1 cellular context compared by ENCODE assay signal in genomic region chr5:150503977-150504620, GRCh38.
TF ChIP-seq lines count a peak whose summit lies in the region.

No MANE protein-coding gene starts in this region.

TF ChIP-seq in SK-N-SH treated with all-trans-retinoic acid at 6 μM for 48 hours, 23 proteins besides CTCF, POLR2A, EP300 and RAD21 (continued from another document):
- TF ChIP-seq TSHZ2 (CRISPR knock-in tag; IDR thresholded peaks at IDR 0.05) (no peak; the same call in 1 of the 2 replicates), ARNTL (CRISPR knock-in tag; IDR thresholded peaks at IDR 0.05; ENCODE audit: borderline replicate concordance, low read depth) (no peak), TCF4 (CRISPR knock-in tag; IDR thresholded peaks at IDR 0.05; ENCODE audit: borderline replicate concordance) (peak; percentile 64; the same call in 1 of the 2 replicates), ZC3H10 (CRISPR knock-in tag; IDR thresholded peaks at IDR 0.05) (no peak), ZFP30 (CRISPR knock-in tag; IDR thresholded peaks at IDR 0.05) (no peak), OSR1 (CRISPR knock-in tag; IDR thresholded peaks at IDR 0.05) (no peak), ZNF8 (CRISPR knock-in tag; IDR thresholded peaks at IDR 0.05) (no peak)
- TF ChIP-seq, protein P1, sequence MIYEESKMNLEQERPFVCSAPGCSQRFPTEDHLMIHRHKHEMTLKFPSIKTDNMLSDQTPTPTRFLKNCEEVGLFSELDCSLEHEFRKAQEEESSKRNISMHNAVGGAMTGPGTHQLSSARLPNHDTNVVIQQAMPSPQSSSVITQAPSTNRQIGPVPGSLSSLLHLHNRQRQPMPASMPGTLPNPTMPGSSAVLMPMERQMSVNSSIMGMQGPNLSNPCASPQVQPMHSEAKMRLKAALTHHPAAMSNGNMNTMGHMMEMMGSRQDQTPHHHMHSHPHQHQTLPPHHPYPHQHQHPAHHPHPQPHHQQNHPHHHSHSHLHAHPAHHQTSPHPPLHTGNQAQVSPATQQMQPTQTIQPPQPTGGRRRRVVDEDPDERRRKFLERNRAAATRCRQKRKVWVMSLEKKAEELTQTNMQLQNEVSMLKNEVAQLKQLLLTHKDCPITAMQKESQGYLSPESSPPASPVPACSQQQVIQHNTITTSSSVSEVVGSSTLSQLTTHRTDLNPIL (CRISPR knock-in tag; IDR thresholded peaks at IDR 0.05; ENCODE audit: low read depth), result no peak
